21 cellular contexts compared by ENCODE assay signal in the genomic region with DNA sequence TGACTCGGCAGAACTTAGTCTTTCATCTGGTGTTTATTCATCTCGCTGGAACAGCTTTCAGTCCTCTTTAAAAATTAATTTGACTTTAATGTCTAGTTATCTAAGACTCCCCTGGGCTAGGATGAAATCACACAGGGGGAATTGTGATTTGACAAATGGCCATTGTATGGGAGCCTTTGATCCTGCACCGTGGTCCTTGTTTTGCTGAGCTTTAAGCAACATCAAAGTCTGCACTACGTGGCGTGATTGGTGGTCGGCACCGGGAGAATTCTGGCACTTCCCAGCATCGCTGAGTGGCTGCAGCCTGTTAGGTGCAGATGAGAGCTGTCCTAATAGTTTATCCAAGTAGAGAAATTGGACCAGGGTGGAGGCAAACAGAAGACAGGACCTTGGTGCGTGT.
A peak's percentile ranks its signal among the peaks of the same experiment; 100 is the strongest.
DNase-seq lines count a peak whose midpoint lies in the region; ATAC-seq and TF ChIP-seq lines count a peak whose summit lies in the region.
"Had no signal": no experiment of that assay in that cellular context is flagged by ENCODE, and none has a peak within 500 bp of the region (broad histone marks: within the 10 kb centered on the region; RNA-seq: fewer than 3 reads in every experiment).

No MANE protein-coding gene starts in this region.

- no peaks in the 10 kb centered on the region for H4K20me1 ChIP-seq in IMR-90 (ENCODE audit: insufficient read depth, low read length)

- in situ Hi-C loops in IMR-90 (cut with MboI; ENCODE audit: low sequenced_read_pairs) = loop anchor here (25.0 kb wide), 1 partner anchor 356 kb away; no protein-coding TSS in a partner anchor

- H2BK120ac ChIP-seq in IMR-90 (ENCODE audit: low read depth, low read length) = no peak overlapping the region

- no peak overlapping the region for H2AK5ac ChIP-seq in IMR-90 (ENCODE audit: low read depth, low read length)

- CTCF ChIA-PET in IMR-90 (lab: Yijun Ruan, JAX) = no interaction called here
- CTCF ChIA-PET in WTC11 (lab: Charles Lee) = no interaction called here

- TF ChIP-seq RAD21 in IMR-90 (IDR thresholded peaks at IDR 0.05; ENCODE audit: low read length) = no peak

- TF ChIP-seq CTCF in IMR-90 (conservative IDR thresholded peaks at IDR 0.05; ENCODE audit: low read depth, low read length) (no peak), WTC11 (IDR thresholded peaks at IDR 0.05) (no peak), osteocyte (IDR thresholded peaks at IDR 0.05) (no peak), progenitor cell of endocrine pancreas (IDR thresholded peaks at IDR 0.05; ENCODE audit: unreplicated experiment) (no peak)

- H4K91ac ChIP-seq in IMR-90 (ENCODE audit: insufficient read depth, low read depth, low read length) = no peak overlapping the region

- H3K4me3 ChIP-seq in IMR-90 (ENCODE audit: insufficient read depth, low read depth, low read length) (peak overlapping the region; percentile 36; the same call in 1 of the 2 replicates), endocrine pancreas (ENCODE audit: control insufficient read depth, insufficient read depth, low read length) (peak overlapping the region; percentile 26)
- H3K4me3 ChIP-seq: GM23248, PC-9, SJSA1 had no signal

- H3K4me3 Mint-ChIP-seq in WTC11 (no peak overlapping the region), osteocyte (ENCODE audit: unreplicated experiment) (no peak overlapping the region), progenitor cell of endocrine pancreas (ENCODE audit: low read depth) (no peak overlapping the region)
- H3K4me3 Mint-ChIP-seq: B cell; CD4-positive, CD25-positive, alpha-beta regulatory T cell had no signal

- H3K27me3 ChIP-seq in IMR-90 (ENCODE audit: control insufficient read depth, insufficient read depth, low read length) (peaks cover 6% of the 10 kb centered on the region; the same call in 1 of the 2 replicates), endocrine pancreas (ENCODE audit: control insufficient read depth, insufficient read depth, low read length) (no peaks in the 10 kb centered on the region)
- H3K27me3 ChIP-seq: SJSA1 had no signal

- ATAC-seq in IMR-90 (ENCODE audit: low read depth) (no peak), WTC11 (no peak), GM18870 (IDR thresholded peaks at IDR 0.05; ENCODE audit: unreplicated experiment) (no peak), GM18909 (IDR thresholded peaks at IDR 0.05; ENCODE audit: poor library complexity, unreplicated experiment) (no peak)

- dilution Hi-C loops in IMR-90 (cut with HindIII; ENCODE audit: low sequenced_read_pairs, unreplicated experiment) = no loop called here

- H3K4me1 Mint-ChIP-seq in WTC11 (peaks cover 3% of the 10 kb centered on the region; the same call in 1 of the 2 replicates), osteocyte (ENCODE audit: unreplicated experiment) (no peaks in the 10 kb centered on the region), progenitor cell of endocrine pancreas (ENCODE audit: low read depth) (peaks cover 13% of the 10 kb centered on the region)
- H3K4me1 Mint-ChIP-seq: CD4-positive, CD25-positive, alpha-beta regulatory T cell had no signal

- H3K4me2 ChIP-seq in IMR-90 (ENCODE audit: low read depth, low read length) = peak overlapping the region; percentile 78
- H3K4me2 ChIP-seq: PC-9 had no signal

- intact Hi-C loops in IMR-90 (cut with micrococcal nuclease) = no loop called here

- H2AFZ ChIP-seq in IMR-90 (replicated peaks; ENCODE audit: low read length, poor library complexity) = peak overlapping the region; percentile 18
- H2AFZ ChIP-seq: GM23248, PC-9 had no signal

- no peak overlapping the region for H3K4ac ChIP-seq in IMR-90 (ENCODE audit: low read depth, low read length)

- H2BK5ac ChIP-seq in IMR-90 (ENCODE audit: low read depth, low read length, poor library complexity, severe bottlenecking) = no peak overlapping the region

- H3K27ac Mint-ChIP-seq in WTC11 = peak overlapping the region; percentile 9; the same call in 1 of the 2 replicates
- H3K27ac Mint-ChIP-seq in osteocyte (ENCODE audit: unreplicated experiment) = no peak overlapping the region
- H3K27ac Mint-ChIP-seq in progenitor cell of endocrine pancreas = no peak overlapping the region
- H3K27ac Mint-ChIP-seq: B cell; CD4-positive, CD25-positive, alpha-beta regulatory T cell had no signal

- no peak overlapping the region for H3K23ac ChIP-seq in IMR-90 (ENCODE audit: low read depth, low read length)

- no CpG with 5 or more reads among the region's 9 CpGs for WGBS in IMR-90 (ENCODE audit: extremely low coverage in 2 of 2, insufficient read length in 1 of 2), 2 experiments

- H3K56ac ChIP-seq in IMR-90 (ENCODE audit: extremely low read depth, insufficient read depth, low read length) = no peak overlapping the region

- no peak overlapping the region for H3K18ac ChIP-seq in IMR-90 (ENCODE audit: low read depth, low read length)

- H3K36me3 Mint-ChIP-seq in WTC11 (no peaks in the 10 kb centered on the region), osteocyte (ENCODE audit: unreplicated experiment) (no peaks in the 10 kb centered on the region), progenitor cell of endocrine pancreas (ENCODE audit: insufficient read depth) (no peaks in the 10 kb centered on the region)
- H3K36me3 Mint-ChIP-seq: CD4-positive, CD25-positive, alpha-beta regulatory T cell had no signal

- no peak for TF ChIP-seq POLR2A in IMR-90 (IDR thresholded peaks at IDR 0.05; ENCODE audit: low read depth, low read length)

- no peaks in the 10 kb centered on the region for H3K27me3 Mint-ChIP-seq in WTC11 (ENCODE audit: low read depth)
- H3K27me3 Mint-ChIP-seq in osteocyte (ENCODE audit: unreplicated experiment) = peaks cover 4% of the 10 kb centered on the region
- peaks cover 10% of the 10 kb centered on the region for H3K27me3 Mint-ChIP-seq in progenitor cell of endocrine pancreas

- no peak overlapping the region for H2BK15ac ChIP-seq in IMR-90 (ENCODE audit: low read depth, low read length)

- H3K9ac ChIP-seq in IMR-90 (ENCODE audit: low read depth, low read length) (no peak overlapping the region), endocrine pancreas (ENCODE audit: control insufficient read depth, insufficient read depth, low read length) (no peak overlapping the region)
- H3K9ac ChIP-seq: GM23248 had no signal

- H4K5ac ChIP-seq in IMR-90 (ENCODE audit: low read depth, low read length) = no peak overlapping the region

- H3K79me1 ChIP-seq in IMR-90 (ENCODE audit: low read depth in 1 of 2, low read length in 2 of 2) = no peaks in the 10 kb centered on the region

- POLR2A ChIA-PET in IMR-90 (lab: Charles Lee; ENCODE audit: unreplicated experiment) (no interaction called here), WTC11 (lab: Charles Lee) (no interaction called here)

- H2AK9ac ChIP-seq in IMR-90 (replicated peaks; ENCODE audit: low read depth, low read length, poor library complexity) = no peak overlapping the region

- no peaks in the 10 kb centered on the region; the same call in 1 of the 2 replicates for H3K4me1 ChIP-seq in IMR-90 (ENCODE audit: control insufficient read depth, insufficient read depth, low read length)
- no peaks in the 10 kb centered on the region for H3K4me1 ChIP-seq in endocrine pancreas (ENCODE audit: control insufficient read depth, insufficient read depth, low read length)
- H3K4me1 ChIP-seq: SJSA1 had no signal

- H3K9me1 ChIP-seq in IMR-90 (ENCODE audit: insufficient read depth, low read length) = no peaks in the 10 kb centered on the region

- no peaks in the 10 kb centered on the region for H3K36me3 ChIP-seq in IMR-90 (ENCODE audit: control insufficient read depth, insufficient read depth, low read length)
- no peaks in the 10 kb centered on the region for H3K36me3 ChIP-seq in endocrine pancreas (ENCODE audit: control insufficient read depth, insufficient read depth, low read length)
- H3K36me3 ChIP-seq: SJSA1 had no signal

- DNase-seq in IMR-90 = no peak
- no peak for DNase-seq in WTC11 (ENCODE audit: low spot score)
- peak; percentile 27 for DNase-seq in osteocyte (ENCODE audit: extremely low spot score, unreplicated experiment)
- DNase-seq in amygdala (lab: John Stamatoyannopoulos, UW) = no peak
- no peak for DNase-seq in progenitor cell of endocrine pancreas (ENCODE audit: low spot score, unreplicated experiment)
- DNase-seq: ACHN, Calu3, DMS53, GM23248, HCEC 1CT, KG1, NCI-H1417 treated with DMSO at 0.1 percent for 48 hours, NCI-H1930, NCI-H774, PC-9 had no signal

- no TSS peak for BruUV-seq in IMR-90 (replicated peaks; lab: Mats Ljungman, UMichigan)

- H3K14ac ChIP-seq in IMR-90 (replicated peaks; ENCODE audit: low read depth, low read length) = no peak overlapping the region

- no peak overlapping the region for H3K27ac ChIP-seq in IMR-90 (ENCODE audit: insufficient read depth, low read length)
- H3K27ac ChIP-seq: GM23248, PC-9, SJSA1 had no signal

- no peak overlapping the region for H2BK20ac ChIP-seq in IMR-90 (ENCODE audit: low read depth, low read length)

- H3K9me3 ChIP-seq in IMR-90 (ENCODE audit: control insufficient read depth, insufficient read depth, low read length) (no peaks in the 10 kb centered on the region), endocrine pancreas (ENCODE audit: control insufficient read depth, low read length) (no peaks in the 10 kb centered on the region)
- H3K9me3 ChIP-seq: SJSA1 had no signal

- H3K9me3 Mint-ChIP-seq in WTC11 = no peaks in the 10 kb centered on the region
- no peaks in the 10 kb centered on the region for H3K9me3 Mint-ChIP-seq in osteocyte (ENCODE audit: unreplicated experiment)
- H3K9me3 Mint-ChIP-seq in progenitor cell of endocrine pancreas (ENCODE audit: low read depth) = no peaks in the 10 kb centered on the region

- H4K8ac ChIP-seq in IMR-90 (ENCODE audit: low read depth in 2 of 2, low read length in 2 of 2) = no peak overlapping the region

TF ChIP-seq in IMR-90, 13 proteins besides CTCF, POLR2A, EP300 and RAD21 (continues in another document):
- no peak for TF ChIP-seq NFE2L2 (IDR thresholded peaks at IDR 0.05; ENCODE audit: low read depth, low read length)
- TF ChIP-seq SMC3 (IDR thresholded peaks at IDR 0.05; ENCODE audit: low read depth, low read length) = no peak
- TF ChIP-seq RFX5 (IDR thresholded peaks at IDR 0.05; ENCODE audit: low read depth, low read length) = no peak

TF ChIP-seq in WTC11, 78 proteins besides CTCF, POLR2A, EP300 and RAD21 (continues in another document):
- TF ChIP-seq ZNF263 (CRISPR knock-in tag; IDR thresholded peaks at IDR 0.05; ENCODE audit: low read depth) (no peak), SOX15 (CRISPR knock-in tag; IDR thresholded peaks at IDR 0.05) (no peak)
- TF ChIP-seq, protein P1, sequence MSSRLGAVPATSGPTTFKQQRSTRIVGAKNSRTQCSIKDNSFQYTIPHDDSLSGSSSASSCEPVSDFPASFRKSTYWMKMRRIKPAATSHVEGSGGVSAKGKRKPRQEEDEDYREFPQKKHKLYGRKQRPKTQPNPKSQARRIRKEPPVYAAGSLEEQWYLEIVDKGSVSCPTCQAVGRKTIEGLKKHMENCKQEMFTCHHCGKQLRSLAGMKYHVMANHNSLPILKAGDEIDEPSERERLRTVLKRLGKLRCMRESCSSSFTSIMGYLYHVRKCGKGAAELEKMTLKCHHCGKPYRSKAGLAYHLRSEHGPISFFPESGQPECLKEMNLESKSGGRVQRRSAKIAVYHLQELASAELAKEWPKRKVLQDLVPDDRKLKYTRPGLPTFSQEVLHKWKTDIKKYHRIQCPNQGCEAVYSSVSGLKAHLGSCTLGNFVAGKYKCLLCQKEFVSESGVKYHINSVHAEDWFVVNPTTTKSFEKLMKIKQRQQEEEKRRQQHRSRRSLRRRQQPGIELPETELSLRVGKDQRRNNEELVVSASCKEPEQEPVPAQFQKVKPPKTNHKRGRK (CRISPR knock-in tag; IDR thresholded peaks at IDR 0.05; ENCODE audit: borderline replicate concordance) = no peak
